ENCODE assay signal across 8 cellular contexts in the genomic region with DNA sequence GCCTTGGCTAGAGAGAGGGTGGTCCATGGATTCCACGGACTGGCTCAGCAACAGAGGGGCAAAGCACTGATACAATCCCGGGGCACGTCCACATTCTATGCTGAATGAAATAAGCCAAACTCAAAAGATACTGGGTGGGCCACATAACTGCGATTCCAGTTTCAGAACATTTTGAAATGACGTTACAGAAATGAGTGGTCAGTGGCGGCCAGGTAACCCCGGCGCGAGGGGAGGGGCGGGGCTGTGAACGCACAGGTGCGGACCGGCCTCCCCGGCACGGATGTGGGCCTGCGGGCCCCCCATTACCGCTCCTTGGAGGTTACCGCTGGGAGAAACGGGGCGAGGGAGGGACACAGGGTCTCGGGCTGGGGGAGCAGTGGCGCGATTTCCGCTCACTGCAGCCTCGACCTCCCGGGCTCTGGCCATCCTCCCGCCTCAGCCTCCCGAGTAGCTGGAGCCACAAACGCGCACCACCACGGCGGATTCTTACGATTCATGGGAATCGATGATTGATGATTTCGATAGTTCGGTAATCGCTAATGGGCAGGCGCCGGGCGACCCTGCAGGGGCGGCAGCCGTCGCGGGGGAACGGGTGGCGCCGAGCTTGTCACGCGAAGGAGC. TPM values are rescaled to one million over a fixed set of nuclear protein-coding genes. Genes with fewer than 3 reads are reported as not detected.
DNase-seq lines count a peak whose midpoint lies in the region; ATAC-seq lines count a peak whose summit lies in the region.

No MANE protein-coding gene starts in this region.

- H3K27ac Mint-ChIP-seq in IgD-negative memory B cell (peak overlapping the region; percentile 78 to 94 (median 90)), naive B cell (peak overlapping the region; percentile 82 to 96 (median 94))

- no peaks in the 10 kb centered on the region for H3K36me3 Mint-ChIP-seq in IgD-negative memory B cell
- no peaks in the 10 kb centered on the region for H3K36me3 Mint-ChIP-seq in naive B cell

- peaks cover 14 to 19% (median 18%) of the 10 kb centered on the region in 3 donors for H3K4me1 Mint-ChIP-seq in IgD-negative memory B cell
- H3K4me1 Mint-ChIP-seq in naive B cell = peaks cover 22 to 35% (median 33%) of the 10 kb centered on the region in 3 donors

- ATAC-seq in GM18858 (IDR thresholded peaks at IDR 0.05; ENCODE audit: unreplicated experiment) (peak; percentile 6), naive B cell (ENCODE audit: low read depth in 2 of 2) (peak in 1 of 2 donors; percentile 0), HG03460 (IDR thresholded peaks at IDR 0.05; ENCODE audit: unreplicated experiment) (no peak)

- no peaks in the 10 kb centered on the region for H3K27me3 Mint-ChIP-seq in IgD-negative memory B cell
- no peaks in the 10 kb centered on the region for H3K27me3 Mint-ChIP-seq in naive B cell

- peak overlapping the region; percentile 44 for H3K27ac ChIP-seq in caudate nucleus (ENCODE audit: low read depth, low read length)

- no peaks in the 10 kb centered on the region for H3K9me3 Mint-ChIP-seq in IgD-negative memory B cell
- no peaks in the 10 kb centered on the region for H3K9me3 Mint-ChIP-seq in naive B cell

- H3K4me3 Mint-ChIP-seq in IgD-negative memory B cell (peak overlapping the region; percentile 85 to 93 (median 91)), naive B cell (peak overlapping the region; percentile 89 to 96 (median 92))

- no peak for DNase-seq in caudate nucleus (lab: John Stamatoyannopoulos, UW)
- DNase-seq in naive B cell = no peak
- no peak for DNase-seq in NCI-H1105 (lab: John Stamatoyannopoulos, UW)
- no peak for DNase-seq in activated gamma-delta T cell treated with Interleukin-2 at 50 U/mL for 16 hours
- no peak for DNase-seq in activated CD4-positive, CD25-positive, alpha-beta regulatory T cell treated with anti-CD3 and anti-CD28 coated beads, Interleukin-2, amount 50 U/mL, for 72 hours

RNA-seq across cellular contexts. Expression of a gene that starts 0.6 kb away (rescaled TPM):
- polyA plus RNA-seq in IgD-negative memory B cell = 26.0 TPM
- polyA plus RNA-seq in naive B cell (ENCODE audit: low read depth in 6 of 6) = 10 to 100 TPM in 5 of 6 donors, 1 to 10 TPM in 1; 9.7 to 36.1 (median 18.2) TPM

RNA-seq across cellular contexts. Expression of a gene that starts 11.5 kb away (rescaled TPM):
- 1,890 TPM for polyA plus RNA-seq in IgD-negative memory B cell
- polyA plus RNA-seq in naive B cell (ENCODE audit: low read depth in 6 of 6) = 1,000 to 10,000 TPM; 1,408 to 2,468 (median 1,616) TPM

RNA-seq across cellular contexts. Expression of a gene that starts 24.0 kb away (rescaled TPM):
- polyA plus RNA-seq in IgD-negative memory B cell (not detected), naive B cell (ENCODE audit: low read depth in 6 of 6) (1 to 10 TPM in 1 of 6 donors, under 1 TPM in 3, not detected in 2; 0.39 to 1.3 (median 0.86) TPM)

RNA-seq across cellular contexts. Expression of a gene that starts 24.0 kb away (rescaled TPM):
- polyA plus RNA-seq in IgD-negative memory B cell (12.3 TPM), naive B cell (ENCODE audit: low read depth in 6 of 6) (1 to 10 TPM; 1.4 to 9.0 (median 5.9) TPM)

RNA-seq across cellular contexts. Expression of a gene that starts 43.9 kb away (rescaled TPM):
- polyA plus RNA-seq in IgD-negative memory B cell (33.9 TPM), naive B cell (ENCODE audit: low read depth in 6 of 6) (10 to 100 TPM; 28.0 to 42.5 (median 33.0) TPM)
